Comparison of ENCODE assay signal across 1 cellular context in the genomic region with DNA sequence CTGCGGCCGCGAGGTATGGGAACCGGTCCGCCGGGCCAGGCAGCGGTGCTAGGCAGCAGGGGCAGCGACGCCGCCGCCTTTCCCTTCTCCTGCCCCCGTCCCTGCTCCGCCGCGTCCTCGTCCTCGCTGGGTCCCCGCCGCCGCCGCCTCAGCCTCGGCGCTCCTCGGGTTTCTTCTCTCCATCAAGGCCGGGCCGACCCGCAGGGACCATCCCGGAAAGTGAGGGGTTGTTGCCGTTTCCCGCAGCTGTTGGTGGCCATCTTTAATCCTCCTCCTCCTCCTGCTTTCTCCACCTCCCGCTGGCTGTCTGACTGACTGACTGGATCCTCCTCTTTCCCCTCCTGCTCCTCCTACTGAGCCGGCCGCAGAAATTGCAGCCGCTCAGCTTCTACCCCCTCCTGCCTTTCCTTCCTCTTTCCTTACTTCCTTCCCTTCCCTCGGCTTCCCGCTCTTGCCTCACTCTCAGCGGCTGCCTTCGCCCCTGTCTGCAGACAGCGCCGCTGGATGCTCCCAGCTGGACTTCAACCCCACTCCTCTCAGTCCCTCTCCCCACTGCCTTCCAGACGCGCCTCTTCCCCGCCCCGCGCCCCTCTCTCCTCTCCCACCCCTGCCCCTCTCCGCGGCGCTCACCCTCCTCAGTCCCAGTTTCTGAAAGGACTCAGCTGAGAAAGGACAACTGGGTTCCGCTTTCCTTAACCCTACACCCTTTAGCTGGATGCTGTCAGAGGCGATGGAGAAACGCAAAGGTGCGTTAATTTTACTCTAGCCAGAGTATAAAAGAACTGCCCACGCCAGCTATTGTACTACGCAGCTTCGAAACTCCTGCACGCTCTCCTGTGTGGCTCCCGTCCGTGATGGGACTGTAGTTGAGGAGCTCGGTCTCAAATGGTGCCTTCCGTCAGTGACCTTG.
TF ChIP-seq lines count a peak whose summit lies in the region.

A gene with protein sequence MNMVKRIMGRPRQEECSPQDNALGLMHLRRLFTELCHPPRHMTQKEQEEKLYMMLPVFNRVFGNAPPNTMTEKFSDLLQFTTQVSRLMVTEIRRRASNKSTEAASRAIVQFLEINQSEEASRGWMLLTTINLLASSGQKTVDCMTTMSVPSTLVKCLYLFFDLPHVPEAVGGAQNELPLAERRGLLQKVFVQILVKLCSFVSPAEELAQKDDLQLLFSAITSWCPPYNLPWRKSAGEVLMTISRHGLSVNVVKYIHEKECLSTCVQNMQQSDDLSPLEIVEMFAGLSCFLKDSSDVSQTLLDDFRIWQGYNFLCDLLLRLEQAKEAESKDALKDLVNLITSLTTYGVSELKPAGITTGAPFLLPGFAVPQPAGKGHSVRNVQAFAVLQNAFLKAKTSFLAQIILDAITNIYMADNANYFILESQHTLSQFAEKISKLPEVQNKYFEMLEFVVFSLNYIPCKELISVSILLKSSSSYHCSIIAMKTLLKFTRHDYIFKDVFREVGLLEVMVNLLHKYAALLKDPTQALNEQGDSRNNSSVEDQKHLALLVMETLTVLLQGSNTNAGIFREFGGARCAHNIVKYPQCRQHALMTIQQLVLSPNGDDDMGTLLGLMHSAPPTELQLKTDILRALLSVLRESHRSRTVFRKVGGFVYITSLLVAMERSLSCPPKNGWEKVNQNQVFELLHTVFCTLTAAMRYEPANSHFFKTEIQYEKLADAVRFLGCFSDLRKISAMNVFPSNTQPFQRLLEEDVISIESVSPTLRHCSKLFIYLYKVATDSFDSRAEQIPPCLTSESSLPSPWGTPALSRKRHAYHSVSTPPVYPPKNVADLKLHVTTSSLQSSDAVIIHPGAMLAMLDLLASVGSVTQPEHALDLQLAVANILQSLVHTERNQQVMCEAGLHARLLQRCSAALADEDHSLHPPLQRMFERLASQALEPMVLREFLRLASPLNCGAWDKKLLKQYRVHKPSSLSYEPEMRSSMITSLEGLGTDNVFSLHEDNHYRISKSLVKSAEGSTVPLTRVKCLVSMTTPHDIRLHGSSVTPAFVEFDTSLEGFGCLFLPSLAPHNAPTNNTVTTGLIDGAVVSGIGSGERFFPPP (N-terminal part only) (minus strand): TSS at position 309 of the 910 bp plus-strand sequence. CDS start 106,099 bp downstream, outside the sequence.

TF ChIP-seq in HepG2, 621 proteins besides CTCF, POLR2A, EP300 and RAD21 (continued from another document and continues in another):
- TF ChIP-seq, protein P1, sequence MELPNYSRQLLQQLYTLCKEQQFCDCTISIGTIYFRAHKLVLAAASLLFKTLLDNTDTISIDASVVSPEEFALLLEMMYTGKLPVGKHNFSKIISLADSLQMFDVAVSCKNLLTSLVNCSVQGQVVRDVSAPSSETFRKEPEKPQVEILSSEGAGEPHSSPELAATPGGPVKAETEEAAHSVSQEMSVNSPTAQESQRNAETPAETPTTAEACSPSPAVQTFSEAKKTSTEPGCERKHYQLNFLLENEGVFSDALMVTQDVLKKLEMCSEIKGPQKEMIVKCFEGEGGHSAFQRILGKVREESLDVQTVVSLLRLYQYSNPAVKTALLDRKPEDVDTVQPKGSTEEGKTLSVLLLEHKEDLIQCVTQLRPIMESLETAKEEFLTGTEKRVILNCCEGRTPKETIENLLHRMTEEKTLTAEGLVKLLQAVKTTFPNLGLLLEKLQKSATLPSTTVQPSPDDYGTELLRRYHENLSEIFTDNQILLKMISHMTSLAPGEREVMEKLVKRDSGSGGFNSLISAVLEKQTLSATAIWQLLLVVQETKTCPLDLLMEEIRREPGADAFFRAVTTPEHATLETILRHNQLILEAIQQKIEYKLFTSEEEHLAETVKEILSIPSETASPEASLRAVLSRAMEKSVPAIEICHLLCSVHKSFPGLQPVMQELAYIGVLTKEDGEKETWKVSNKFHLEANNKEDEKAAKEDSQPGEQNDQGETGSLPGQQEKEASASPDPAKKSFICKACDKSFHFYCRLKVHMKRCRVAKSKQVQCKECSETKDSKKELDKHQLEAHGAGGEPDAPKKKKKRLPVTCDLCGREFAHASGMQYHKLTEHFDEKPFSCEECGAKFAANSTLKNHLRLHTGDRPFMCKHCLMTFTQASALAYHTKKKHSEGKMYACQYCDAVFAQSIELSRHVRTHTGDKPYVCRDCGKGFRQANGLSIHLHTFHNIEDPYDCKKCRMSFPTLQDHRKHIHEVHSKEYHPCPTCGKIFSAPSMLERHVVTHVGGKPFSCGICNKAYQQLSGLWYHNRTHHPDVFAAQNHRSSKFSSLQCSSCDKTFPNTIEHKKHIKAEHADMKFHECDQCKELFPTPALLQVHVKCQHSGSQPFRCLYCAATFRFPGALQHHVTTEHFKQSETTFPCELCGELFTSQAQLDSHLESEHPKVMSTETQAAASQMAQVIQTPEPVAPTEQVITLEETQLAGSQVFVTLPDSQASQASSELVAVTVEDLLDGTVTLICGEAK (IDR thresholded peaks at IDR 0.05): no peak
- TF ChIP-seq, protein P1 (CRISPR knock-in tag; IDR thresholded peaks at IDR 0.05): no peak
- TF ChIP-seq KAT8 (CRISPR knock-in tag; IDR thresholded peaks at IDR 0.05): peak; percentile 35; the same call in 1 of the 2 replicates
- TF ChIP-seq KAT2B (IDR thresholded peaks at IDR 0.05; ENCODE audit: borderline replicate concordance, low read depth, low read length): no peak
- TF ChIP-seq, protein P2, sequence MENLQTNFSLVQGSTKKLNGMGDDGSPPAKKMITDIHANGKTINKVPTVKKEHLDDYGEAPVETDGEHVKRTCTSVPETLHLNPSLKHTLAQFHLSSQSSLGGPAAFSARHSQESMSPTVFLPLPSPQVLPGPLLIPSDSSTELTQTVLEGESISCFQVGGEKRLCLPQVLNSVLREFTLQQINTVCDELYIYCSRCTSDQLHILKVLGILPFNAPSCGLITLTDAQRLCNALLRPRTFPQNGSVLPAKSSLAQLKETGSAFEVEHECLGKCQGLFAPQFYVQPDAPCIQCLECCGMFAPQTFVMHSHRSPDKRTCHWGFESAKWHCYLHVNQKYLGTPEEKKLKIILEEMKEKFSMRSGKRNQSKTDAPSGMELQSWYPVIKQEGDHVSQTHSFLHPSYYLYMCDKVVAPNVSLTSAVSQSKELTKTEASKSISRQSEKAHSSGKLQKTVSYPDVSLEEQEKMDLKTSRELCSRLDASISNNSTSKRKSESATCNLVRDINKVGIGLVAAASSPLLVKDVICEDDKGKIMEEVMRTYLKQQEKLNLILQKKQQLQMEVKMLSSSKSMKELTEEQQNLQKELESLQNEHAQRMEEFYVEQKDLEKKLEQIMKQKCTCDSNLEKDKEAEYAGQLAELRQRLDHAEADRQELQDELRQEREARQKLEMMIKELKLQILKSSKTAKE (CRISPR knock-in tag; IDR thresholded peaks at IDR 0.05; ENCODE audit: borderline replicate concordance): no peak
- TF ChIP-seq RXRA (CRISPR knock-in tag; IDR thresholded peaks at IDR 0.05): no peak
- TF ChIP-seq ZNF788 (CRISPR knock-in tag; IDR thresholded peaks at IDR 0.05; ENCODE audit: borderline replicate concordance): no peak
- TF ChIP-seq ZNF20 (CRISPR knock-in tag; IDR thresholded peaks at IDR 0.05): no peak
- no peak for TF ChIP-seq ELF1 (CRISPR knock-in tag; IDR thresholded peaks at IDR 0.05)
- no peak for TF ChIP-seq GFI1 (CRISPR knock-in tag; IDR thresholded peaks at IDR 0.05; ENCODE audit: borderline replicate concordance)
- TF ChIP-seq, protein P3, sequence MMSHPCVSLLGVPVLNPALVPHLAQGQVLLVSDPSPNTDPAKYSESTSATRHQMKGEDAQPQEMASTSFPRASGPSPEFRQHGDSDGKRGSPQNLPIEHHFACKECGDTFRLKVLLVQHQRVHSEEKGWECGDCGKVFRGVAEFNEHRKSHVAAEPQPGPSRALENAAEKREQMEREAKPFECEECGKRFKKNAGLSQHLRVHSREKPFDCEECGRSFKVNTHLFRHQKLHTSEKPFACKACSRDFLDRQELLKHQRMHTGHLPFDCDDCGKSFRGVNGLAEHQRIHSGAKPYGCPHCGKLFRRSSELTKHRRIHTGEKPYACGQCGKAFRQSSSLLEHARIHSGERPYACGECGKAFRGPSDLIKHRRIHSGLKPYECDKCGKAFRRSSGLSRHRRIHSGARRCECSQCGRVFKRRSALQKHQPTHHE (CRISPR knock-in tag; IDR thresholded peaks at IDR 0.05; ENCODE audit: borderline replicate concordance): no peak
- no peak for TF ChIP-seq BHLHE40 (IDR thresholded peaks at IDR 0.05; ENCODE audit: low read length)
- no peak for TF ChIP-seq KDM6A (CRISPR knock-in tag; IDR thresholded peaks at IDR 0.05; ENCODE audit: low read depth)
- no peak; the same call in 1 of the 2 replicates for TF ChIP-seq ZNF709 (CRISPR knock-in tag; IDR thresholded peaks at IDR 0.05)
- no peak for TF ChIP-seq ZNF329 (CRISPR knock-in tag; IDR thresholded peaks at IDR 0.05; ENCODE audit: low read depth)
- TF ChIP-seq, protein P4, sequence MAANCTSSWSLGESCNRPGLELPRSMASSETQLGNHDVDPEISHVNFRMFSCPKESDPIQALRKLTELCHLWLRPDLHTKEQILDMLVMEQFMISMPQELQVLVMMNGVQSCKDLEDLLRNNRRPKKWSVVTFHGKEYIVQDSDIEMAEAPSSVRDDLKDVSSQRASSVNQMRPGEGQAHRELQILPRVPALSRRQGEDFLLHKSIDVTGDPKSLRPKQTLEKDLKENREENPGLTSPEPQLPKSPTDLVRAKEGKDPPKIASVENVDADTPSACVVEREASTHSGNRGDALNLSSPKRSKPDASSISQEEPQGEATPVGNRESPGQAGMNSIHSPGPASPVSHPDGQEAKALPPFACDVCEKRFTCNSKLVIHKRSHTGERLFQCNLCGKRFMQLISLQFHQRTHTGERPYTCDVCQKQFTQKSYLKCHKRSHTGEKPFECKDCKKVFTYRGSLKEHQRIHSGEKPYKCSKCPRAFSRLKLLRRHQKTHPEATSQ (CRISPR knock-in tag; IDR thresholded peaks at IDR 0.05; ENCODE audit: borderline replicate concordance): no peak
- no peak for TF ChIP-seq ZC3H13 (CRISPR knock-in tag; IDR thresholded peaks at IDR 0.05)
- no peak for TF ChIP-seq MZF1 (CRISPR knock-in tag; IDR thresholded peaks at IDR 0.05; ENCODE audit: borderline replicate concordance)
- no peak for TF ChIP-seq CBFB (CRISPR knock-in tag; IDR thresholded peaks at IDR 0.05)
- 0 out of 4 replicates have a peak, but pooled peaks of 1 of the 2 experiments have one; percentile 16 for TF ChIP-seq NR2F1 (CRISPR knock-in tag; IDR thresholded peaks at IDR 0.05)
- TF ChIP-seq PHB2 (IDR thresholded peaks at IDR 0.05; ENCODE audit: partially characterized antibody): no peak
- no peak for TF ChIP-seq SIX1 (CRISPR knock-in tag; IDR thresholded peaks at IDR 0.05; ENCODE audit: borderline replicate concordance)
- TF ChIP-seq ZFP36L2 (CRISPR knock-in tag; IDR thresholded peaks at IDR 0.05): no peak
- no peak for TF ChIP-seq ASH2L (IDR thresholded peaks at IDR 0.05; ENCODE audit: insufficient read length, low read depth, low read length)
- TF ChIP-seq TOPORS (CRISPR knock-in tag; IDR thresholded peaks at IDR 0.05): no peak
- TF ChIP-seq JDP2 (CRISPR knock-in tag; IDR thresholded peaks at IDR 0.05; ENCODE audit: borderline replicate concordance): no peak
- TF ChIP-seq, protein P5, sequence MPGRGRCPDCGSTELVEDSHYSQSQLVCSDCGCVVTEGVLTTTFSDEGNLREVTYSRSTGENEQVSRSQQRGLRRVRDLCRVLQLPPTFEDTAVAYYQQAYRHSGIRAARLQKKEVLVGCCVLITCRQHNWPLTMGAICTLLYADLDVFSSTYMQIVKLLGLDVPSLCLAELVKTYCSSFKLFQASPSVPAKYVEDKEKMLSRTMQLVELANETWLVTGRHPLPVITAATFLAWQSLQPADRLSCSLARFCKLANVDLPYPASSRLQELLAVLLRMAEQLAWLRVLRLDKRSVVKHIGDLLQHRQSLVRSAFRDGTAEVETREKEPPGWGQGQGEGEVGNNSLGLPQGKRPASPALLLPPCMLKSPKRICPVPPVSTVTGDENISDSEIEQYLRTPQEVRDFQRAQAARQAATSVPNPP (CRISPR knock-in tag; IDR thresholded peaks at IDR 0.05): no peak
- no peak for TF ChIP-seq TOE1 (CRISPR knock-in tag; IDR thresholded peaks at IDR 0.05)
- TF ChIP-seq TSC22D2 (CRISPR knock-in tag; IDR thresholded peaks at IDR 0.05; ENCODE audit: borderline replicate concordance): no peak
- no peak for TF ChIP-seq ZSCAN12 (CRISPR knock-in tag; IDR thresholded peaks at IDR 0.05)
- TF ChIP-seq, protein P6, sequence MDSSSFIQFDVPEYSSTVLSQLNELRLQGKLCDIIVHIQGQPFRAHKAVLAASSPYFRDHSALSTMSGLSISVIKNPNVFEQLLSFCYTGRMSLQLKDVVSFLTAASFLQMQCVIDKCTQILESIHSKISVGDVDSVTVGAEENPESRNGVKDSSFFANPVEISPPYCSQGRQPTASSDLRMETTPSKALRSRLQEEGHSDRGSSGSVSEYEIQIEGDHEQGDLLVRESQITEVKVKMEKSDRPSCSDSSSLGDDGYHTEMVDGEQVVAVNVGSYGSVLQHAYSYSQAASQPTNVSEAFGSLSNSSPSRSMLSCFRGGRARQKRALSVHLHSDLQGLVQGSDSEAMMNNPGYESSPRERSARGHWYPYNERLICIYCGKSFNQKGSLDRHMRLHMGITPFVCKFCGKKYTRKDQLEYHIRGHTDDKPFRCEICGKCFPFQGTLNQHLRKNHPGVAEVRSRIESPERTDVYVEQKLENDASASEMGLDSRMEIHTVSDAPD (CRISPR knock-in tag; IDR thresholded peaks at IDR 0.05): no peak
- no peak for TF ChIP-seq CC2D1A (CRISPR knock-in tag; IDR thresholded peaks at IDR 0.05)
- peak; percentile 55; the same call in 1 of the 2 replicates for TF ChIP-seq KMT2B (CRISPR knock-in tag; IDR thresholded peaks at IDR 0.05)
- TF ChIP-seq ZNF138 (CRISPR knock-in tag; IDR thresholded peaks at IDR 0.05; ENCODE audit: low read depth): no peak
- TF ChIP-seq LCORL (IDR thresholded peaks at IDR 0.05): no peak
- TF ChIP-seq LCORL (CRISPR knock-in tag; IDR thresholded peaks at IDR 0.05): no peak
- no peak for TF ChIP-seq MTA3 (CRISPR knock-in tag; IDR thresholded peaks at IDR 0.05)
